Comparison of ENCODE assay signal across 8 cellular contexts in the genomic region with DNA sequence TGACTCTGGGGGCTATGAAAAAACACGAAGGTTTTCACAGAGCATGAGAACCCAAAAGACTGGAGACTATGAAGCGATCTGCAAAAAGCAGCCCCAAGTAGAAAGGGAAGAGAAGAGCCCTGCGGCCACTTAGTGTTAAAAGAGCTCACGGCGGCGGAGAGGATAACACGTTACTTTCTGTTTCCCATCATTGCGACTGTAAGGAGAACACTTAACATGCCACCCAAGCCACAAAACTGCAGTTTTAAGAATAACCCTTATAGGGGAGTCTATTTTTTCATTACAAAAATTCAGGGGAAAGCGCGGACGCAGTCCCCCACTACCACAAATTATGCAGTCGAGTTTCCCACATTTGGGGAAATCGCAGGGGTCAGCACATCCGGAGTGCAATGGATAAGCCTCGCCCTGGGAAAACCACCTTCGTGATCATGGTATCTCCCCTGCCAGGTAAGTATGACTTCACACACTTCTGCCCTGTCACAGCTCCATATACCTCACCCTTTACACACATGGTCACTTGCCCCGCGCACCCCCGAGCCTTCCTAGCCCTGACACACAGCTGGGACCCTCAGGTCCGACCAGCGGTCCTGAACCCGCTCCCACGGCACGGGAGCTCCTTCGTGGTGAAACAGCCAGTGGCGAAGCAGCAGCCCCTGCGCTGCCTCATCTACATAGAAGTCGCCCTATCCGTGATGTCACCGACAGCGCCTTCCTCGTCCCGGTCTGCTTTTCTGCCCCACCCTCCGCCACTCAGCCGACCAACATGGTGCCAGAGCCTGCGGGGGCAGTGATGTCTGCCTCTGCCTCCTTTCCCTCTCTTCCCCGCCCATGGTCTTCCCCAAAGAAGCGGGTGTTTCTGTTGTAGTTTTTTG.
DNase-seq lines count a peak whose midpoint lies in the region; ATAC-seq and TF ChIP-seq lines count a peak whose summit lies in the region.
"Not testable (repeated sequence)": the region's sequence is repeated elsewhere in the genome, so short reads cannot be mapped to it uniquely, and the experiment has no call there.

No MANE protein-coding gene starts in this region.

- ATAC-seq in GM19035 (IDR thresholded peaks at IDR 0.05; ENCODE audit: unreplicated experiment) (peak; percentile 78), HG03135 (IDR thresholded peaks at IDR 0.05; ENCODE audit: unreplicated experiment) (peak; percentile 86)

- peak overlapping the region; percentile 52 for H3K4me3 ChIP-seq in WI38 (ENCODE audit: low read depth, low read length)
- H3K4me3 ChIP-seq in cardiac fibroblast (replicated peaks in 1 of 2; ENCODE audit: low read depth in 2 of 2, low read length in 2 of 2): peak overlapping the region; percentile 37 to 43

- not testable (repeated sequence) for TF ChIP-seq CTCF in WI38 (IDR thresholded peaks at IDR 0.05; ENCODE audit: low read depth, low read length); cardiac fibroblast (IDR thresholded peaks at IDR 0.05; ENCODE audit: low read depth, low read length)

- DNase-seq in AG20443 (ENCODE audit: low spot score): peak; percentile 25
- peak; percentile 79 for DNase-seq in NCI-H2196 (lab: John Stamatoyannopoulos, UW; ENCODE audit: unreplicated experiment)
- DNase-seq in cardiac fibroblast (ENCODE audit: low read depth in 2 of 2): peak; percentile 93 to 97
- peak; percentile 97 for DNase-seq in islet precursor cell
- DNase-seq in stimulated activated CD4-positive, alpha-beta T cell treated with anti-CD3 and anti-CD28 coated beads, Interleukin-12 subunit alpha, Interleukin-12 subunit beta, amount 100 ng/mL, for 48 hours (ENCODE audit: low read depth in 2 of 3, low spot score in 1 of 3): peak; percentile 49 to 69 (median 54)

Comparison
In these comparisons a context has a peak if more than half of its experiments do, and no peak if none do; other contexts are left out.
1. Peak in every context shown above with its lines: DNase-seq, ATAC-seq and H3K4me3 ChIP-seq.
2. DNase-seq: peak in every context shown above with its lines; median percentile 97 in islet precursor cell; 95 in cardiac fibroblast; 79 in NCI-H2196; 54 in stimulated activated CD4-positive, alpha-beta T cell treated with anti-CD3 and anti-CD28 coated beads, Interleukin-12 subunit alpha, Interleukin-12 subunit beta, amount 100 ng/mL, for 48 hours; 25 in AG20443.